Comparison of ENCODE assay signal across 14 cellular contexts in the genomic region with DNA sequence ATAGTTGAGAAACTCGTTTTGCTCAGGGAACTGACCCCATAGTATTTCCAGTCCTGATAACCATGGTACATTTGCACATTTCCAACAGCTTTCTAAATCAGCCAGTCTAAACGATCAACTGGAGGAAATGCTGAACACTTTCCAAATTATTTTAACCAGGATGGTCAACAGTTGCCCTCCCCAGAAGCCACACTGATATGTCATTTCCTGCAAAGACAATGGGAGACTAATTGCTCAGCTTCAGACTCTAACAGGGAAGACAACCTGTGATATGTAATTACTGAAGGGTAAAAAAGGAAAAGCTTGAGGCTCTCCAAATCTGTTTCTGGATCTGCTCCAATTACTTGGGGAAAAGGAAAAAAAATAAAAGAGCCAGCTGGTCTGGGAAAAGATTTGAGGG.
DNase-seq lines count a peak whose midpoint lies in the region; ATAC-seq, FAIRE-seq and TF ChIP-seq lines count a peak whose summit lies in the region.
"Had no signal": no experiment of that assay in that cellular context is flagged by ENCODE, and none has a peak within 500 bp of the region (broad histone marks: within the 10 kb centered on the region; RNA-seq: fewer than 3 reads in every experiment).

No MANE protein-coding gene starts in this region.

- H3K4me2 ChIP-seq in HepG2 (ENCODE audit: low read depth, low read length) = no peak overlapping the region

- H3K27ac ChIP-seq in liver (ENCODE audit: low read depth in 1 of 2, low read length in 2 of 2) (peak overlapping the region in 1 of 2 donors; percentile 1), HepG2 (ENCODE audit: extremely low read length, insufficient read depth, low read length) (no peak overlapping the region), SK-N-MC (peak overlapping the region; percentile 63)
- H3K27ac ChIP-seq: VCaP had no signal

- no peak for TF ChIP-seq POLR2A in HepG2 (IDR thresholded peaks at IDR 0.05; ENCODE audit: insufficient read depth in 1 of 2, low read depth in 2 of 2, low read length in 2 of 2)

- TF ChIP-seq CTCF in liver (IDR thresholded peaks at IDR 0.05; ENCODE audit: low read depth, low read length, missing input control) = no peak
- no peak for TF ChIP-seq CTCF in HepG2 (CRISPR knock-in tag; IDR thresholded peaks at IDR 0.05)
- no peak for TF ChIP-seq CTCF in type B pancreatic cell (conservative IDR thresholded peaks at IDR 0.05)

- H4K20me1 ChIP-seq in HepG2 (ENCODE audit: insufficient read depth, low read length) = no peaks in the 10 kb centered on the region

- H3K9me3 ChIP-seq in liver (ENCODE audit: control insufficient read depth in 4 of 4, low read length in 3 of 4) = no peaks in the 10 kb centered on the region
- no peaks in the 10 kb centered on the region for H3K9me3 ChIP-seq in HepG2 (ENCODE audit: low read length)
- H3K9me3 ChIP-seq in SK-N-MC (ENCODE audit: low read depth, low read length) = no peaks in the 10 kb centered on the region

- no peaks in the 10 kb centered on the region for H3K36me3 ChIP-seq in liver (ENCODE audit: control insufficient read depth in 4 of 4, insufficient read depth in 3 of 4, low read depth in 1 of 4, low read length in 3 of 4)
- no peaks in the 10 kb centered on the region for H3K36me3 ChIP-seq in HepG2 (replicated peaks in 1 of 2; ENCODE audit: control insufficient read depth in 1 of 2, insufficient read depth in 2 of 2, low read length in 2 of 2)
- peaks cover 16% of the 10 kb centered on the region for H3K36me3 ChIP-seq in SK-N-MC (ENCODE audit: insufficient read depth, low read length)

- no peak overlapping the region for H3K4me3 Mint-ChIP-seq in type B pancreatic cell
- H3K4me3 Mint-ChIP-seq: naive B cell had no signal

- H2AFZ ChIP-seq in HepG2 (ENCODE audit: low read length) = no peak overlapping the region

- CTCF ChIA-PET in HepG2 (lab: Yijun Ruan, JAX; ENCODE audit: low intra/inter-chr PET ratio, low total read pairs) = no interaction called here

- intact Hi-C loops in HepG2 (cut with micrococcal nuclease; ENCODE audit: unreplicated experiment) = no loop called here

- H3K27me3 Mint-ChIP-seq in type B pancreatic cell = no peaks in the 10 kb centered on the region
- H3K27me3 Mint-ChIP-seq: naive B cell had no signal

- H3K27me3 ChIP-seq in liver (ENCODE audit: control insufficient read depth in 4 of 4, insufficient read depth in 4 of 4, low read length in 3 of 4) = no peaks in the 10 kb centered on the region
- H3K27me3 ChIP-seq in HepG2 (ENCODE audit: control insufficient read depth in 1 of 2, insufficient read depth in 2 of 2, low read length in 2 of 2) = no peaks in the 10 kb centered on the region

- H3K9ac ChIP-seq in liver (ENCODE audit: low read depth in 1 of 2, low read length in 2 of 2) (no peak overlapping the region), HepG2 (ENCODE audit: insufficient read depth, low read depth, low read length) (no peak overlapping the region), SK-N-MC (ENCODE audit: insufficient read length) (no peak overlapping the region)

- no peak for ATAC-seq in HepG2
- ATAC-seq in GM18868 (IDR thresholded peaks at IDR 0.05; ENCODE audit: unreplicated experiment) = no peak
- ATAC-seq in GM19395 (IDR thresholded peaks at IDR 0.05; ENCODE audit: unreplicated experiment) = no peak

- peak in 1 of 2 donors; percentile 20 for TF ChIP-seq RAD21 in liver (IDR thresholded peaks at IDR 0.05)
- TF ChIP-seq RAD21 in HepG2 (CRISPR knock-in tag; IDR thresholded peaks at IDR 0.05) = no peak

- FAIRE-seq in HepG2 (lab: Jason Lieb, UNC) (no peak), HTR-8/SVneo (lab: Jason Lieb, UNC) (no peak)
- FAIRE-seq: GM19239 had no signal

- H3K4me3 ChIP-seq in liver (ENCODE audit: low read depth in 1 of 3, low read length in 3 of 3) (no peak overlapping the region), HepG2 (replicated peaks in 1 of 3; ENCODE audit: insufficient read depth in 1 of 3, low read depth in 2 of 3, low read length in 3 of 3) (no peak overlapping the region), SK-N-MC (no peak overlapping the region)

- no TSS peak for BruUV-seq in HepG2 (replicated peaks; lab: Mats Ljungman, UMichigan)

- H3K36me3 Mint-ChIP-seq in type B pancreatic cell = peaks cover 21% of the 10 kb centered on the region

- WGBS in liver = 39% methylated on average over 2 of the region's 2 CpGs
- WGBS in HepG2 (ENCODE audit: low lambda C conversion rate) = 12% methylated on average over 2 of the region's 2 CpGs

- POLR2A ChIA-PET in HepG2 (lab: Yijun Ruan, JAX) = interaction anchor here (0.5 kb wide), 1 partner anchor 50 kb away, joined by 3 read pairs; no protein-coding TSS in a partner anchor

- peaks cover 46% of the 10 kb centered on the region for H3K4me1 Mint-ChIP-seq in type B pancreatic cell (ENCODE audit: unreplicated experiment)

- H3K79me2 ChIP-seq in HepG2 (ENCODE audit: insufficient read depth, low read length) = peaks cover 8% of the 10 kb centered on the region

- TF ChIP-seq EP300 in HepG2 (IDR thresholded peaks at IDR 0.05; ENCODE audit: low read depth in 2 of 2, low read length in 2 of 2) (no peak), HepG2 (CRISPR knock-in tag; IDR thresholded peaks at IDR 0.05; ENCODE audit: borderline replicate concordance) (no peak)

- DNase-seq in HepG2 (ENCODE audit: low spot score) (no peak), SK-N-MC (ENCODE audit: low read depth, low spot score) (peak; percentile 34), glomerular visceral epithelial cell (ENCODE audit: extremely low spot score) (peak; percentile 12), type B pancreatic cell (ENCODE audit: extremely low spot score, unreplicated experiment) (no peak), HTR-8/SVneo (ENCODE audit: insufficient read length, low spot score) (no peak)
- DNase-seq: activated naive CD4-positive, alpha-beta T cell; HCEC 1CT; naive B cell; stimulated activated naive CD4-positive, alpha-beta T cell had no signal

- no peaks in the 10 kb centered on the region for H3K4me1 ChIP-seq in liver (ENCODE audit: control insufficient read depth in 4 of 4, insufficient read depth in 4 of 4, low read length in 3 of 4)
- H3K4me1 ChIP-seq in HepG2 (ENCODE audit: insufficient read depth, low read length) = peaks cover 13% of the 10 kb centered on the region

- in situ Hi-C loops in HepG2 (cut with HindIII; ENCODE audit: extremely low pct_ligation_motif_present, low pct_unique_long_range_greater_than_20kb) = no loop called here

- H3K27ac Mint-ChIP-seq in type B pancreatic cell = peak overlapping the region; percentile 25
- H3K27ac Mint-ChIP-seq: naive B cell had no signal

- H3K9me3 Mint-ChIP-seq in type B pancreatic cell = no peaks in the 10 kb centered on the region

TF ChIP-seq in liver, 16 proteins besides CTCF, POLR2A, EP300 and RAD21:
- TF ChIP-seq NR2F2 (IDR thresholded peaks at IDR 0.05) = peak; percentile 64
- no peak for TF ChIP-seq ATF3 (IDR thresholded peaks at IDR 0.05)

TF ChIP-seq in HepG2, 621 proteins besides CTCF, POLR2A, EP300 and RAD21:
- no peak for TF ChIP-seq IKZF1 (IDR thresholded peaks at IDR 0.05)
- no peak for TF ChIP-seq XBP1 (CRISPR knock-in tag; IDR thresholded peaks at IDR 0.05)
- TF ChIP-seq, protein P1, sequence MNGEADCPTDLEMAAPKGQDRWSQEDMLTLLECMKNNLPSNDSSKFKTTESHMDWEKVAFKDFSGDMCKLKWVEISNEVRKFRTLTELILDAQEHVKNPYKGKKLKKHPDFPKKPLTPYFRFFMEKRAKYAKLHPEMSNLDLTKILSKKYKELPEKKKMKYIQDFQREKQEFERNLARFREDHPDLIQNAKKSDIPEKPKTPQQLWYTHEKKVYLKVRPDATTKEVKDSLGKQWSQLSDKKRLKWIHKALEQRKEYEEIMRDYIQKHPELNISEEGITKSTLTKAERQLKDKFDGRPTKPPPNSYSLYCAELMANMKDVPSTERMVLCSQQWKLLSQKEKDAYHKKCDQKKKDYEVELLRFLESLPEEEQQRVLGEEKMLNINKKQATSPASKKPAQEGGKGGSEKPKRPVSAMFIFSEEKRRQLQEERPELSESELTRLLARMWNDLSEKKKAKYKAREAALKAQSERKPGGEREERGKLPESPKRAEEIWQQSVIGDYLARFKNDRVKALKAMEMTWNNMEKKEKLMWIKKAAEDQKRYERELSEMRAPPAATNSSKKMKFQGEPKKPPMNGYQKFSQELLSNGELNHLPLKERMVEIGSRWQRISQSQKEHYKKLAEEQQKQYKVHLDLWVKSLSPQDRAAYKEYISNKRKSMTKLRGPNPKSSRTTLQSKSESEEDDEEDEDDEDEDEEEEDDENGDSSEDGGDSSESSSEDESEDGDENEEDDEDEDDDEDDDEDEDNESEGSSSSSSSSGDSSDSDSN (CRISPR knock-in tag; IDR thresholded peaks at IDR 0.05) = no peak
- TF ChIP-seq ZNF704 (CRISPR knock-in tag; IDR thresholded peaks at IDR 0.05; ENCODE audit: borderline replicate concordance) = no peak
- no peak for TF ChIP-seq STAG1 (CRISPR knock-in tag; IDR thresholded peaks at IDR 0.05)
- TF ChIP-seq MIER3 (CRISPR knock-in tag; IDR thresholded peaks at IDR 0.05; ENCODE audit: borderline replicate concordance) = no peak

Comparison
In these comparisons a context has a peak if more than half of its experiments do, and no peak if none do; other contexts are left out.
1. DNase-seq: peak in SK-N-MC (single experiment) and glomerular visceral epithelial cell (single experiment); none in HepG2 (single experiment), type B pancreatic cell (single experiment) and HTR-8/SVneo (single experiment).